In genomic region chr1:39450041-39450440, GRCh38 we compare ENCODE assay signal across 14 cellular contexts. TPM values are rescaled to one million over a fixed set of nuclear protein-coding genes. Genes with fewer than 3 reads are reported as not detected.
DNase-seq lines count a peak whose midpoint lies in the region; ATAC-seq and TF ChIP-seq lines count a peak whose summit lies in the region.
"Not testable (repeated sequence)": the region's sequence is repeated elsewhere in the genome, so short reads cannot be mapped to it uniquely, and the experiment has no call there.
"Had no signal": no experiment of that assay in that cellular context is flagged by ENCODE, and none has a peak within 500 bp of the region (broad histone marks: within the 10 kb centered on the region; RNA-seq: fewer than 3 reads in every experiment).

No MANE protein-coding gene starts in this region.

- H3K27me3 ChIP-seq in AG04450 (ENCODE audit: control insufficient read depth, insufficient read depth, low read length); IMR-90 (ENCODE audit: control insufficient read depth, insufficient read depth, low read length); adrenal gland; right lobe of liver; stomach: not testable (repeated sequence)

- H3K18ac ChIP-seq in IMR-90 (ENCODE audit: low read depth, low read length), result not testable (repeated sequence)

- peak overlapping the region; percentile 83 for H3K23ac ChIP-seq in IMR-90 (ENCODE audit: low read depth, low read length)

- dilution Hi-C loops in IMR-90 (cut with HindIII; ENCODE audit: low sequenced_read_pairs, unreplicated experiment), result loop anchor here (25.0 kb wide), 1 partner anchor 88 kb away; no protein-coding TSS in a partner anchor

- CTCF ChIA-PET in AG04450 (lab: Charles Lee) (interaction anchor here (2.2 kb wide), 1 partner anchor 352 kb away, joined by 13 read pairs; no protein-coding TSS in a partner anchor), IMR-90 (lab: Yijun Ruan, JAX) (interaction anchor here (1.1 kb wide), 1 partner anchor 39 kb away, joined by 3 read pairs; no protein-coding TSS in a partner anchor)

- peaks cover 11% of the 10 kb centered on the region for H3K9me1 ChIP-seq in IMR-90 (ENCODE audit: insufficient read depth, low read length)

- H2BK120ac ChIP-seq in IMR-90 (ENCODE audit: low read depth, low read length), result peak overlapping the region; percentile 87

- ATAC-seq in IMR-90 (ENCODE audit: low read depth), result not testable (repeated sequence)
- ATAC-seq in right lobe of liver, result peak in 1 of 4 donors; percentile 10

- H3K4me3 ChIP-seq in AG04450 (ENCODE audit: low read depth, low read length); IMR-90 (ENCODE audit: insufficient read depth, low read depth, low read length); adrenal gland; cardiac fibroblast (replicated peaks in 1 of 2; ENCODE audit: low read depth in 2 of 2, low read length in 2 of 2); fibroblast of villous mesenchyme (ENCODE audit: low read depth, low read length); right lobe of liver; stomach: not testable (repeated sequence)

- H4K5ac ChIP-seq in IMR-90 (ENCODE audit: low read depth, low read length), result not testable (repeated sequence)

- peak overlapping the region; percentile 94; the same call in 1 of the 3 replicates for H2BK15ac ChIP-seq in IMR-90 (ENCODE audit: low read depth, low read length)

- peak overlapping the region; percentile 6 for H2AK9ac ChIP-seq in IMR-90 (replicated peaks; ENCODE audit: low read depth, low read length, poor library complexity)

- H3K56ac ChIP-seq in IMR-90 (ENCODE audit: extremely low read depth, insufficient read depth, low read length), result peak overlapping the region; percentile 54; the same call in 1 of the 2 replicates

- not testable (repeated sequence) for H4K20me1 ChIP-seq in IMR-90 (ENCODE audit: insufficient read depth, low read length)

- not testable (repeated sequence) for TF ChIP-seq EP300 in stomach (IDR thresholded peaks at IDR 0.05)

- peak overlapping the region; percentile 66; the same call in 1 of the 2 replicates for H3K14ac ChIP-seq in IMR-90 (replicated peaks; ENCODE audit: low read depth, low read length)

- peak overlapping the region in 1 of 2 experiments; percentile 88; a peak in 3 of 4 replicates for H4K8ac ChIP-seq in IMR-90 (ENCODE audit: low read depth in 2 of 2, low read length in 2 of 2)

- H2BK20ac ChIP-seq in IMR-90 (ENCODE audit: low read depth, low read length), result peak overlapping the region; percentile 90; the same call in 1 of the 2 replicates

- H3K27ac ChIP-seq in AG04450 (ENCODE audit: low read depth, low read length), result peak overlapping the region; percentile 42
- H3K27ac ChIP-seq in IMR-90 (ENCODE audit: insufficient read depth, low read length), result 0 out of 2 replicates have a peak overlapping the region, but pooled peaks have one; percentile 49
- peak overlapping the region in 3 of 5 donors; percentile 76 to 89 (median 79) for H3K27ac ChIP-seq in adrenal gland
- H3K27ac ChIP-seq in right lobe of liver, result peak overlapping the region in 2 of 3 donors; percentile 56 to 71
- H3K27ac ChIP-seq in stomach, result peak overlapping the region in 4 of 5 donors; percentile 31 to 73 (median 51)

- not testable (repeated sequence) for TF ChIP-seq RAD21 in IMR-90 (IDR thresholded peaks at IDR 0.05; ENCODE audit: low read length)

- H3K9me3 ChIP-seq in AG04450 (ENCODE audit: control insufficient read depth, insufficient read depth, low read length); IMR-90 (ENCODE audit: control insufficient read depth, insufficient read depth, low read length); adrenal gland (replicated peaks in 1 of 3); right lobe of liver; stomach: not testable (repeated sequence)

- POLR2A ChIA-PET in AG04450 (lab: Yijun Ruan, JAX), result interaction anchor here (0.6 kb wide), 1 partner anchor 124 kb away, joined by 3 read pairs; no protein-coding TSS in a partner anchor
- POLR2A ChIA-PET in IMR-90 (lab: Charles Lee; ENCODE audit: unreplicated experiment), result not testable (repeated sequence)

- H3K4me2 ChIP-seq in IMR-90 (ENCODE audit: low read depth, low read length), result not testable (repeated sequence)

- H2AK5ac ChIP-seq in IMR-90 (ENCODE audit: low read depth, low read length), result peak overlapping the region; percentile 84; the same call in 1 of the 2 replicates

- H4K91ac ChIP-seq in IMR-90 (ENCODE audit: insufficient read depth, low read depth, low read length), result peak overlapping the region; percentile 83

- not testable (repeated sequence) for TF ChIP-seq POLR2A in IMR-90 (IDR thresholded peaks at IDR 0.05; ENCODE audit: low read depth, low read length); adrenal gland (IDR thresholded peaks at IDR 0.05); right lobe of liver (IDR thresholded peaks at IDR 0.05); stomach (IDR thresholded peaks at IDR 0.05)

- not testable (repeated sequence) for H3K4me1 ChIP-seq in IMR-90 (ENCODE audit: control insufficient read depth, insufficient read depth, low read length); stomach
- H3K4me1 ChIP-seq in adrenal gland (replicated peaks in 1 of 2), result peaks cover 18 to 20% of the 10 kb centered on the region in 2 donors
- peaks cover 0 to 28% (median 6%) of the 10 kb centered on the region in 4 donors for H3K4me1 ChIP-seq in right lobe of liver

- H3K9ac ChIP-seq in IMR-90 (ENCODE audit: low read depth, low read length), result not testable (repeated sequence)

- not testable (repeated sequence) for TF ChIP-seq CTCF in AG04450 (IDR thresholded peaks at IDR 0.05; ENCODE audit: low read depth, low read length); IMR-90 (conservative IDR thresholded peaks at IDR 0.05; ENCODE audit: low read depth, low read length); adrenal gland (IDR thresholded peaks at IDR 0.05); cardiac fibroblast (IDR thresholded peaks at IDR 0.05; ENCODE audit: low read depth, low read length); fibroblast of villous mesenchyme (IDR thresholded peaks at IDR 0.05; ENCODE audit: insufficient read depth, low read depth, low read length); right lobe of liver (IDR thresholded peaks at IDR 0.05); stomach (IDR thresholded peaks at IDR 0.05)

- H3K79me1 ChIP-seq in IMR-90 (ENCODE audit: low read depth in 1 of 2, low read length in 2 of 2), result peaks cover 29 to 57% of the 10 kb centered on the region in 2 experiments

- H2AFZ ChIP-seq in IMR-90 (replicated peaks; ENCODE audit: low read length, poor library complexity), result not testable (repeated sequence)

- DNase-seq in AG04450 (ENCODE audit: low read depth, low spot score); IMR-90; right lobe of liver; stomach: not testable (repeated sequence)
- DNase-seq in NAMALWA (ENCODE audit: low spot score) (peak; percentile 6), adrenal gland (peak in 5 of 7 donors; percentile 42 to 66 (median 54)), cardiac fibroblast (ENCODE audit: low read depth in 2 of 2) (peak; percentile 19 to 44), fibroblast of villous mesenchyme (ENCODE audit: low read depth) (peak; percentile 12)

- intact Hi-C loops in IMR-90 (cut with micrococcal nuclease); adrenal gland (cut with DNase I); right lobe of liver (cut with DNase I); stomach (cut with DNase I; ENCODE audit: low total_unique reads): not testable (repeated sequence)

- WGBS in IMR-90 (ENCODE audit: extremely low coverage in 2 of 2, insufficient read length in 1 of 2), 2 experiments, result 100% methylated on average over 1 of the region's 4 CpGs; no CpG with 5 or more reads in 1 of the 2 experiments
- 74 to 80% (median 77%) methylated on average over 4 of the region's 4 CpGs for WGBS in adrenal gland, 4 donors
- 66% methylated on average over 4 of the region's 4 CpGs for WGBS in right lobe of liver (ENCODE audit: insufficient coverage, low coverage, low lambda C conversion rate, missing lambda C conversion rate)
- 87 to 96% (median 93%) methylated on average over 4 of the region's 4 CpGs for WGBS in stomach, 5 donors

- H3K4ac ChIP-seq in IMR-90 (ENCODE audit: low read depth, low read length), result peak overlapping the region; percentile 76; the same call in 1 of the 2 replicates

- not testable (repeated sequence) for BruUV-seq in IMR-90 (replicated peaks; lab: Mats Ljungman, UMichigan)

- H2BK5ac ChIP-seq in IMR-90 (ENCODE audit: low read depth, low read length, poor library complexity, severe bottlenecking), result peak overlapping the region; percentile 83

- H3K36me3 ChIP-seq in IMR-90 (ENCODE audit: control insufficient read depth, insufficient read depth, low read length) (peaks cover 63% of the 10 kb centered on the region), adrenal gland (replicated peaks in 1 of 2) (peaks cover 0 to 86% of the 10 kb centered on the region in 2 donors), right lobe of liver (peaks cover 18 to 76% (median 39%) of the 10 kb centered on the region in 4 donors), stomach (peaks cover 84 to 100% (median 99%) of the 10 kb centered on the region in 4 donors)

- in situ Hi-C loops in IMR-90 (cut with MboI; ENCODE audit: low sequenced_read_pairs), result not testable (repeated sequence)

RNA-seq across cellular contexts. Expression of gene BMP8A, which starts 41.4 kb away (rescaled TPM):
- polyA plus RNA-seq in AG04450 (2011; rRNA removed) (not detected in 2 replicates), IMR-90 (2012; rRNA removed) (not detected in 2 replicates), adrenal gland (under 1 TPM in 2 of 3 donors, not detected in 1; 0.09 to 0.24 TPM), stomach (not detected)
- polyA minus RNA-seq in AG04450 (2011; rRNA and poly(A)+ RNA removed), result not detected in 2 replicates
- total RNA-seq in IMR-90 (2012; rRNA removed) (not detected in 2 replicates), adrenal gland (1 to 10 TPM in 4 of 8 donors, under 1 TPM in 4; 0.18 to 1.7 (median 0.81) TPM), fibroblast of villous mesenchyme (0.97 and 1.7 TPM in 2 replicates), right lobe of liver (under 1 TPM in 2 of 6 experiments, not detected in 4; 0.18 to 0.80 TPM), stomach (not detected)
- 0.05 TPM in 1 of 2 replicates, not detected in the other for polyA plus RNA-seq in IMR-90 (2012; cell fraction: cytosol; rRNA removed)
- polyA plus RNA-seq in IMR-90 (2012; cell fraction: nucleus; rRNA removed; ENCODE audit: low replicate concordance), result not detected in 2 replicates
- total RNA-seq: CD4-positive, alpha-beta T cell; GM12878; H4; HFFc6 had no signal
- polyA plus RNA-seq: CD14-positive monocyte; CD8-positive, alpha-beta memory T cell; GM12878 had no signal
